In the genomic region with DNA sequence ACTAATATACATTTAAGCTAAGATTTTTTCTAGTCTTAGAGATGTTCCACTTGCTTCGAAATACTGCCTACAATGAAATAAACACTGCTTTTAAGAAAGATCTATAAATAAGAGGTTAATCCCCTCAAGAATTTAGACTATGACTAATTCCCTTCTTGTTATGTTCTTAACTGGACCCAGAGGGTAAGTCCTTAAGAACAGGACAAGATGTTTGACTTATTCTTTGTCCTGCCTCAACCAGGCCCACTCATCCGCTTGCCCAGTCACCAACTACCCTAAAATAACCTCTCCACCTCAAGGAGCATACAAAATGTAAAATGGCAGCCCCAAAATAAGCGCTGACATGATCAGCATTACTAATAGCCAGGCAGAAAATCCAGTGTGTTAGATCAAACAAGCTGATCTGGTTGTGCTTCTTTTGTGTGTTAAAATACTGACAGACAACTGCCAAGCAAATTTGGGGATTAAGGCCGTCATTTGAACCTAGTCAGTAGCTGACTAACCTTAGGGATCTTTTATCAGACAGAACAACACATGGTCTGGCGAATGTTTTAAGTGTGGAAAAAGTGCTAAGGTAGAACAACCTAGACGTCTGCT, we compare ENCODE assay signal across 23 cellular contexts.
DNase-seq lines count a peak whose midpoint lies in the region; ATAC-seq, FAIRE-seq and TF ChIP-seq lines count a peak whose summit lies in the region.
"Had no signal": no experiment of that assay in that cellular context is flagged by ENCODE, and none has a peak within 500 bp of the region (broad histone marks: within the 10 kb centered on the region; RNA-seq: fewer than 3 reads in every experiment).

No MANE protein-coding gene starts in this region.

- peaks cover 0 to 3% (median 1%) of the 10 kb centered on the region in 4 experiments; a peak in 1 of 7 replicates for H3K4me1 ChIP-seq in H1 (replicated peaks in 1 of 4; ENCODE audit: control insufficient read depth in 3 of 4, insufficient read depth in 4 of 4, low read length in 3 of 4)
- H3K4me1 ChIP-seq in small intestine (ENCODE audit: control insufficient read depth in 2 of 2, insufficient read depth in 1 of 2, low read depth in 1 of 2, low read length in 1 of 2), result no peaks in the 10 kb centered on the region
- H3K4me1 ChIP-seq: left lung had no signal

- no peak overlapping the region for H3K23ac ChIP-seq in H1 (ENCODE audit: insufficient read length)

- H2BK15ac ChIP-seq in H1 (ENCODE audit: low read length), result no peak overlapping the region

- no peak for TF ChIP-seq EP300 in H1 (IDR thresholded peaks at IDR 0.05; ENCODE audit: borderline replicate concordance in 1 of 2, low read depth in 2 of 2, low read length in 2 of 2)

- H3K4me2 ChIP-seq in H1 (ENCODE audit: insufficient read depth in 1 of 2, low read depth in 2 of 2, low read length in 2 of 2), result no peak overlapping the region
- H3K4me2 ChIP-seq: GM23338 had no signal

- DNase-seq in LHCN-M2 (ENCODE audit: low read depth) (peak; percentile 74), H1 (ENCODE audit: low read depth in 1 of 2, low spot score in 2 of 2) (no peak), myocyte (ENCODE audit: low read depth) (peak; percentile 30), small intestine (no peak)
- DNase-seq in activated CD4-positive, alpha-beta memory T cell treated with anti-CD3 and anti-CD28 coated beads for 36 hours, result no peak
- DNase-seq: activated CD4-positive, alpha-beta T cell treated with anti-CD3 and anti-CD28 coated beads for 48 hours; activated CD8-positive, alpha-beta memory T cell treated with anti-CD3 and anti-CD28 coated beads, Interleukin-2, amount 10 ng/mL, durations not matched to agents 7 days and 5 days; effector memory CD4-positive, alpha-beta T cell; heart right ventricle; left lung; natural killer cell; NCI-H146; NCI-H510A treated with DMSO at 0.1 percent for 48 hours; stimulated activated naive B cell treated with anti-CD40 and anti-IgM and Interleukin-4, amounts not matched to agents 10 μg/mL and 1 μg/mL and 100 μg/mL, for 72 hours; T-helper 17 cell had no signal

- 0 out of 2 replicates have a peak overlapping the region, but pooled peaks have one; percentile 1 for H2BK20ac ChIP-seq in H1 (ENCODE audit: low read length)

- POLR2A ChIA-PET in H1 (lab: Charles Lee; ENCODE audit: partially characterized antibody), result no interaction called here
- POLR2A ChIA-PET in activated CD4-positive, alpha-beta memory T cell treated with anti-CD3 and anti-CD28 coated beads for 36 hours (lab: Charles Lee), result no interaction called here

- WGBS in H1 (ENCODE audit: extremely low coverage in 1 of 2, insufficient coverage in 1 of 2, insufficient read length in 1 of 2, insufficient replicate concordance in 2 of 2, low coverage in 1 of 2, low lambda C conversion rate in 2 of 2, missing lambda C conversion rate in 1 of 2), 2 experiments, result 77% methylated on average over 6 of the region's 6 CpGs; no CpG with 5 or more reads in 1 of the 2 experiments
- 73 to 75% (median 74%) methylated on average over 6 of the region's 6 CpGs for WGBS in small intestine, 3 donors

- CTCF ChIA-PET in H1 (lab: Charles Lee; ENCODE audit: partially characterized antibody), result interaction anchor here (0.7 kb wide), 2 partner anchors 9 to 53 kb away, joined by 3 read pairs; no protein-coding TSS in a partner anchor
- CTCF ChIA-PET in activated CD4-positive, alpha-beta memory T cell treated with anti-CD3 and anti-CD28 coated beads for 36 hours (lab: Charles Lee), result no interaction called here

- no peak overlapping the region for H3K14ac ChIP-seq in H1 (ENCODE audit: insufficient read length)

- H3K27ac ChIP-seq in H1 (ENCODE audit: low read depth, low read length) (no peak overlapping the region), small intestine (ENCODE audit: low read depth in 1 of 2, low read length in 1 of 2) (no peak overlapping the region)
- H3K27ac ChIP-seq: heart right ventricle, left lung, thoracic aorta had no signal

- TF ChIP-seq CTCF in H1 (IDR thresholded peaks at IDR 0.05; ENCODE audit: control extremely low read depth in 1 of 3, insufficient read depth in 1 of 3, low read depth in 1 of 3, low read length in 3 of 3), result no peak

- H2BK120ac ChIP-seq in H1 (replicated peaks; ENCODE audit: low read depth, low read length), result no peak overlapping the region

- no peaks in the 10 kb centered on the region for H3K9me3 Mint-ChIP-seq in activated CD4-positive, alpha-beta memory T cell treated with anti-CD3 and anti-CD28 coated beads for 36 hours
- H3K9me3 Mint-ChIP-seq: activated naive CD4-positive, alpha-beta T cell treated with anti-CD3 and anti-CD28 coated beads, Interleukin-2, amount 50 U/mL, for 72 hours; activated T-helper 17 cell treated with anti-CD3 and anti-CD28 coated beads, Interleukin-2, amount 50 U/mL, for 72 hours; GM23338; natural killer cell; stimulated activated naive B cell treated with anti-CD40 and anti-IgM and Interleukin-4, amounts not matched to agents 10 μg/mL and 1 μg/mL and 100 μg/mL, for 72 hours had no signal

- H3K9me3 ChIP-seq in H1 (ENCODE audit: insufficient read depth in 2 of 2, low read depth in 1 of 2, low read length in 1 of 2), result no peaks in the 10 kb centered on the region
- H3K9me3 ChIP-seq in small intestine (ENCODE audit: control insufficient read depth, low read depth), result no peaks in the 10 kb centered on the region
- H3K9me3 ChIP-seq: heart right ventricle, left lung, thoracic aorta had no signal

- no peak overlapping the region for H3K4me3 Mint-ChIP-seq in activated CD4-positive, alpha-beta memory T cell treated with anti-CD3 and anti-CD28 coated beads for 36 hours
- H3K4me3 Mint-ChIP-seq: activated CD8-positive, alpha-beta memory T cell treated with anti-CD3 and anti-CD28 coated beads, Interleukin-2, amount 10 ng/mL, durations not matched to agents 7 days and 5 days; activated T-helper 17 cell treated with anti-CD3 and anti-CD28 coated beads, Interleukin-2, amount 50 U/mL, for 72 hours; B cell; GM23338; natural killer cell; stimulated activated naive B cell treated with anti-CD40 and anti-IgM and Interleukin-4, amounts not matched to agents 10 μg/mL and 1 μg/mL and 100 μg/mL, for 72 hours; T-helper 17 cell had no signal

- H2BK12ac ChIP-seq in H1 (ENCODE audit: low read depth, low read length), result no peak overlapping the region

- no peak overlapping the region for H3K56ac ChIP-seq in H1 (replicated peaks; ENCODE audit: insufficient read length, low read depth, low read length)

- H3K27me3 ChIP-seq in H1 (replicated peaks in 1 of 4; ENCODE audit: control insufficient read depth in 3 of 4, extremely low read depth in 1 of 4, insufficient read depth in 3 of 4, low read length in 3 of 4), result no peaks in the 10 kb centered on the region
- no peaks in the 10 kb centered on the region for H3K27me3 ChIP-seq in small intestine (ENCODE audit: control insufficient read depth in 2 of 2, insufficient read depth in 2 of 2, low read length in 2 of 2)
- H3K27me3 ChIP-seq: heart right ventricle, left lung had no signal

- H3K18ac ChIP-seq in H1 (ENCODE audit: extremely low read depth, low read length), result no peak overlapping the region

- H3K36me3 Mint-ChIP-seq in activated CD4-positive, alpha-beta memory T cell treated with anti-CD3 and anti-CD28 coated beads for 36 hours, result no peaks in the 10 kb centered on the region
- H3K36me3 Mint-ChIP-seq: activated CD8-positive, alpha-beta memory T cell treated with anti-CD3 and anti-CD28 coated beads, Interleukin-2, amount 10 ng/mL, durations not matched to agents 7 days and 5 days; activated naive CD4-positive, alpha-beta T cell treated with anti-CD3 and anti-CD28 coated beads, Interleukin-2, amount 50 U/mL, for 72 hours; natural killer cell; stimulated activated naive B cell treated with anti-CD40 and anti-IgM and Interleukin-4, amounts not matched to agents 10 μg/mL and 1 μg/mL and 100 μg/mL, for 72 hours had no signal

- no peak overlapping the region for H2AFZ ChIP-seq in H1 (ENCODE audit: low read length)
- H2AFZ ChIP-seq: GM23338 had no signal

- no peaks in the 10 kb centered on the region for H3K79me1 ChIP-seq in H1 (ENCODE audit: low read depth, low read length)

- no peaks in the 10 kb centered on the region for H3K36me3 ChIP-seq in H1 (ENCODE audit: control insufficient read depth in 2 of 4, insufficient read depth in 4 of 4, low read length in 3 of 4)
- no peaks in the 10 kb centered on the region for H3K36me3 ChIP-seq in small intestine (ENCODE audit: control insufficient read depth in 2 of 2, insufficient read depth in 2 of 2, low read length in 2 of 2)
- H3K36me3 ChIP-seq: left lung, thoracic aorta had no signal

- H2BK5ac ChIP-seq in H1 (ENCODE audit: low read depth, low read length), result no peak overlapping the region

- H4K91ac ChIP-seq in H1 (replicated peaks; ENCODE audit: insufficient read length, low read length), result no peak overlapping the region

- no peaks in the 10 kb centered on the region for H3K4me1 Mint-ChIP-seq in activated CD4-positive, alpha-beta memory T cell treated with anti-CD3 and anti-CD28 coated beads for 36 hours (ENCODE audit: low read depth)
- H3K4me1 Mint-ChIP-seq: activated CD8-positive, alpha-beta memory T cell treated with anti-CD3 and anti-CD28 coated beads, Interleukin-2, amount 10 ng/mL, durations not matched to agents 7 days and 5 days; activated T-helper 17 cell treated with anti-CD3 and anti-CD28 coated beads, Interleukin-2, amount 50 U/mL, for 72 hours; B cell; natural killer cell; stimulated activated naive B cell treated with anti-CD40 and anti-IgM and Interleukin-4, amounts not matched to agents 10 μg/mL and 1 μg/mL and 100 μg/mL, for 72 hours; T-helper 17 cell had no signal

- intact Hi-C loops in activated CD4-positive, alpha-beta memory T cell treated with anti-CD3 and anti-CD28 coated beads for 36 hours (cut with micrococcal nuclease), result no loop called here

- FAIRE-seq in H1 (lab: Jason Lieb, UNC), result peak; percentile 63
- no peak for FAIRE-seq in small intestine (lab: Jason Lieb, UNC)
- FAIRE-seq: K562 had no signal

- no peak overlapping the region for H3K9ac ChIP-seq in H1 (replicated peaks in 1 of 4; ENCODE audit: extremely low read depth in 1 of 4, low read depth in 3 of 4, low read length in 3 of 4)

- H3K79me2 ChIP-seq in H1 (ENCODE audit: control insufficient read depth in 1 of 2, insufficient read depth in 2 of 2, low read length in 2 of 2), result no peaks in the 10 kb centered on the region

- H3K4me3 ChIP-seq in H1 (ENCODE audit: extremely low read depth in 1 of 4, insufficient read depth in 2 of 4, low read depth in 3 of 4, low read length in 4 of 4), result no peak overlapping the region
- H3K4me3 ChIP-seq in small intestine (ENCODE audit: low read depth in 1 of 2, low read length in 2 of 2), result no peak overlapping the region
- H3K4me3 ChIP-seq: GM23338, heart right ventricle, K562, left lung, thoracic aorta had no signal

- H3K27me3 Mint-ChIP-seq in activated CD4-positive, alpha-beta memory T cell treated with anti-CD3 and anti-CD28 coated beads for 36 hours, result no peaks in the 10 kb centered on the region
- H3K27me3 Mint-ChIP-seq: activated CD8-positive, alpha-beta memory T cell treated with anti-CD3 and anti-CD28 coated beads, Interleukin-2, amount 10 ng/mL, durations not matched to agents 7 days and 5 days; B cell had no signal

- ATAC-seq in HG03108 (IDR thresholded peaks at IDR 0.05; ENCODE audit: unreplicated experiment) (no peak), HG03097 (IDR thresholded peaks at IDR 0.05; ENCODE audit: low FRiP score, unreplicated experiment) (no peak)
- ATAC-seq: activated CD8-positive, alpha-beta memory T cell treated with anti-CD3 and anti-CD28 coated beads, Interleukin-2, amount 10 ng/mL, durations not matched to agents 7 days and 5 days; activated naive CD4-positive, alpha-beta T cell treated with anti-CD3 and anti-CD28 coated beads, Interleukin-2, amount 50 U/mL, for 72 hours; activated T-helper 17 cell treated with anti-CD3 and anti-CD28 coated beads, Interleukin-2, amount 50 U/mL, for 72 hours; GM23338; heart right ventricle; K562; left lung; natural killer cell; stimulated activated naive B cell treated with anti-CD40 and anti-IgM and Interleukin-4, amounts not matched to agents 10 μg/mL and 1 μg/mL and 100 μg/mL, for 72 hours; T-helper 17 cell had no signal

- TF ChIP-seq POLR2A in H1 (IDR thresholded peaks at IDR 0.05; ENCODE audit: control extremely low read depth in 1 of 2, low read depth in 2 of 2, low read length in 2 of 2), result no peak

- H2AK5ac ChIP-seq in H1 (ENCODE audit: low read depth, low read length), result no peak overlapping the region

- no peaks in the 10 kb centered on the region for H4K20me1 ChIP-seq in H1 (replicated peaks in 1 of 2; ENCODE audit: control insufficient read depth in 1 of 2, insufficient read depth in 2 of 2, low read length in 2 of 2)

- no peak overlapping the region for H3K4ac ChIP-seq in H1 (replicated peaks; ENCODE audit: insufficient read length, low read depth, low read length)

- no peak overlapping the region for H4K8ac ChIP-seq in H1 (ENCODE audit: extremely low read depth, insufficient read depth, low read length)

- TF ChIP-seq RAD21 in H1 (IDR thresholded peaks at IDR 0.05 in 1 of 2, conservative IDR thresholded peaks at IDR 0.05 in 1 of 2; ENCODE audit: low read depth in 2 of 2, low read length in 2 of 2), result no peak

- H4K5ac ChIP-seq in H1 (ENCODE audit: insufficient read length, low read depth, low read length), result no peak overlapping the region

- H3K23me2 ChIP-seq in H1 (ENCODE audit: low read depth, low read length), result no peaks in the 10 kb centered on the region

- no peak overlapping the region for H3K27ac Mint-ChIP-seq in activated CD4-positive, alpha-beta memory T cell treated with anti-CD3 and anti-CD28 coated beads for 36 hours
- H3K27ac Mint-ChIP-seq: activated CD8-positive, alpha-beta memory T cell treated with anti-CD3 and anti-CD28 coated beads, Interleukin-2, amount 10 ng/mL, durations not matched to agents 7 days and 5 days; activated naive CD4-positive, alpha-beta T cell treated with anti-CD3 and anti-CD28 coated beads, Interleukin-2, amount 50 U/mL, for 72 hours; activated T-helper 17 cell treated with anti-CD3 and anti-CD28 coated beads, Interleukin-2, amount 50 U/mL, for 72 hours; B cell; GM23338; natural killer cell; stimulated activated naive B cell treated with anti-CD40 and anti-IgM and Interleukin-4, amounts not matched to agents 10 μg/mL and 1 μg/mL and 100 μg/mL, for 72 hours; T-helper 17 cell had no signal

Comparison
In these comparisons a context has a peak if more than half of its experiments do, and no peak if none do; other contexts are left out.
1. DNase-seq: peak in LHCN-M2 (single experiment) and myocyte (single experiment); none in H1 (0 of 2), activated CD4-positive, alpha-beta memory T cell treated with anti-CD3 and anti-CD28 coated beads for 36 hours (single experiment) and small intestine (single experiment).